In genomic region chr9:122900791-122901190, GRCh38 we compare ENCODE assay signal across 10 cellular contexts. TPM values are rescaled to one million over a fixed set of nuclear protein-coding genes. Genes with fewer than 3 reads are reported as not detected.
DNase-seq lines count a peak whose midpoint lies in the region; ATAC-seq, FAIRE-seq and TF ChIP-seq lines count a peak whose summit lies in the region.
"Had no signal": no experiment of that assay in that cellular context is flagged by ENCODE, and none has a peak within 500 bp of the region (broad histone marks: within the 10 kb centered on the region; RNA-seq: fewer than 3 reads in every experiment).

No MANE protein-coding gene starts in this region.

- DNase-seq in K562 (ENCODE audit: extremely low read depth in 1 of 4, low spot score in 3 of 4) (no peak), memory B cell (ENCODE audit: low spot score in 2 of 2) (no peak), SHP77 treated with DMSO at 0.1 percent for 48 hours (lab: John Stamatoyannopoulos, UW) (no peak), pons (ENCODE audit: low spot score) (no peak), DMS53 (lab: John Stamatoyannopoulos, UW) (no peak)
- DNase-seq: NCI-H2029 had no signal

- TF ChIP-seq CTCF in DOHH2 (IDR thresholded peaks at IDR 0.05; ENCODE audit: low read depth, low read length, poor library complexity, severe bottlenecking) (no peak), K562 (IDR thresholded peaks at IDR 0.05 in 2 of 3, conservative IDR thresholded peaks at IDR 0.05 in 1 of 3; ENCODE audit: insufficient read depth in 2 of 3, low read depth in 1 of 3, low read length in 3 of 3) (no peak)

- in situ Hi-C loops in K562 (cut with MboI) = no loop called here

- H4K20me1 ChIP-seq in DOHH2 (ENCODE audit: control insufficient read depth, insufficient read depth, low read depth, low read length) (no peaks in the 10 kb centered on the region; the same call in 1 of the 2 replicates), K562 (replicated peaks; ENCODE audit: control insufficient read depth, insufficient read depth, low read length) (no peaks in the 10 kb centered on the region)

- TF ChIP-seq EP300 in K562 (IDR thresholded peaks at IDR 0.05; ENCODE audit: low read length) = no peak

- no peaks in the 10 kb centered on the region for H3K9me3 Mint-ChIP-seq in memory B cell

- H3K4me1 Mint-ChIP-seq in memory B cell = peaks cover 14% of the 10 kb centered on the region

- 73% methylated on average over 2 of the region's 2 CpGs for WGBS in K562 (ENCODE audit: insufficient coverage, low coverage, missing lambda C conversion rate)

- POLR2A ChIA-PET in K562 (lab: Yijun Ruan, JAX) = interaction anchor here (1.0 kb wide), 1 partner anchor 8 kb away, joined by 3 read pairs; no protein-coding TSS in a partner anchor

- H3K36me3 Mint-ChIP-seq in memory B cell = peaks cover 5% of the 10 kb centered on the region

- H3K9me3 ChIP-seq in DOHH2 (ENCODE audit: control insufficient read depth, insufficient read depth, low read length) (no peaks in the 10 kb centered on the region), KOPT-K1 (ENCODE audit: insufficient read depth, low read length, poor library complexity, severe bottlenecking) (no peaks in the 10 kb centered on the region), K562 (replicated peaks; ENCODE audit: control insufficient read depth, insufficient read depth, low read depth, low read length) (no peaks in the 10 kb centered on the region)

- FAIRE-seq in K562 (lab: Jason Lieb, UNC) = no peak
- FAIRE-seq: frontal cortex had no signal

- H3K4me3 ChIP-seq in DOHH2 (ENCODE audit: low read length) (peak overlapping the region; percentile 61), K562 (no peak overlapping the region)

- CTCF ChIA-PET in K562 (lab: Yijun Ruan, JAX; ENCODE audit: low intra/inter-chr PET ratio) = no interaction called here

- ATAC-seq in K562 (no peak), memory B cell (ENCODE audit: low read depth) (peak; percentile 19), GM21717 (IDR thresholded peaks at IDR 0.05; ENCODE audit: unreplicated experiment) (no peak)

- peaks cover 60% of the 10 kb centered on the region for H3K36me3 ChIP-seq in DOHH2 (ENCODE audit: control insufficient read depth, low read length)
- peaks cover 25% of the 10 kb centered on the region for H3K36me3 ChIP-seq in KOPT-K1 (ENCODE audit: insufficient read depth, low read length)
- peaks cover 29% of the 10 kb centered on the region; the same call in 2 of the 3 replicates for H3K36me3 ChIP-seq in K562 (ENCODE audit: control insufficient read depth, insufficient read depth, low read length)

- H3K27me3 ChIP-seq in DOHH2 (ENCODE audit: control insufficient read depth, low read length) (no peaks in the 10 kb centered on the region), K562 (ENCODE audit: control insufficient read depth in 2 of 2, insufficient read depth in 2 of 2, low read length in 2 of 2) (no peaks in the 10 kb centered on the region)

- intact Hi-C loops in K562 (cut with micrococcal nuclease) = no loop called here

- no peak overlapping the region for H3K9ac ChIP-seq in K562 (ENCODE audit: insufficient read depth in 1 of 2, low read depth in 2 of 2, low read length in 2 of 2)

- H3K4me2 ChIP-seq in DOHH2 (ENCODE audit: low read length) (peak overlapping the region; percentile 79), K562 (ENCODE audit: insufficient read depth, low read length) (no peak overlapping the region)

- H3K27me3 Mint-ChIP-seq in memory B cell = no peaks in the 10 kb centered on the region

- H3K79me2 ChIP-seq in DOHH2 (ENCODE audit: control insufficient read depth, low read length) (peaks cover 92% of the 10 kb centered on the region), K562 (ENCODE audit: control insufficient read depth, insufficient read depth, low read length) (peaks cover 77% of the 10 kb centered on the region)

- peaks cover 60% of the 10 kb centered on the region for H3K4me1 ChIP-seq in DOHH2 (ENCODE audit: control insufficient read depth, low read length)
- H3K4me1 ChIP-seq in K562 (replicated peaks in 1 of 2; ENCODE audit: control insufficient read depth in 2 of 2, insufficient read depth in 2 of 2, low read length in 2 of 2) = peaks cover 3 to 7% of the 10 kb centered on the region in 2 experiments; a peak in 3 of 5 replicates

- BruUV-seq in K562 (replicated peaks; lab: Mats Ljungman, UMichigan) = no TSS peak

- no peak for TF ChIP-seq RAD21 in K562 (CRISPR knock-in tag; conservative IDR thresholded peaks at IDR 0.05 in 1 of 2, IDR thresholded peaks at IDR 0.05 in 1 of 2)

- no peak overlapping the region for H3K27ac Mint-ChIP-seq in memory B cell

- no peaks in the 10 kb centered on the region for H3K9me2 ChIP-seq in DOHH2 (replicated peaks; ENCODE audit: control insufficient read depth, low read length)

- TF ChIP-seq POLR2A in K562 (conservative IDR thresholded peaks at IDR 0.05) = no peak

- H3K9me1 ChIP-seq in K562 (ENCODE audit: control insufficient read depth, insufficient read depth, low read length) = no peaks in the 10 kb centered on the region

- H3K27ac ChIP-seq in DOHH2 (ENCODE audit: low read depth, low read length) (peak overlapping the region; percentile 30), KOPT-K1 (ENCODE audit: low read depth, low read length, poor library complexity, severe bottlenecking) (peak overlapping the region; percentile 61), K562 (ENCODE audit: extremely low read depth, low read depth, low read length) (peak overlapping the region; percentile 19; the same call in 1 of the 3 replicates)

- H3K4me3 Mint-ChIP-seq in memory B cell = peak overlapping the region; percentile 51

- H2AFZ ChIP-seq in K562 (ENCODE audit: low read depth, low read length) = no peak overlapping the region

- peaks cover 6% of the 10 kb centered on the region; the same call in 1 of the 2 replicates for H3F3A ChIP-seq in DOHH2 (ENCODE audit: control insufficient read depth, insufficient read depth)

RNA-seq across cellular contexts. Expression of gene RC3H2, which starts 4.4 kb away (rescaled TPM):
- total RNA-seq in K562 (2011; cell fraction: chromatin; rRNA removed; ENCODE audit: low replicate concordance) = 62.5 and 108 TPM in 2 replicates
- 25.3 and 30.5 TPM in 2 replicates for total RNA-seq in K562 (2011; cell fraction: nucleolus; rRNA removed)
- total RNA-seq in K562 (2011; cell fraction: nucleoplasm; rRNA removed) = 43.0 and 50.8 TPM in 2 replicates
- total RNA-seq in K562 (2014; rRNA removed) = 18.6 and 18.7 TPM in 2 replicates
- 23.2 and 28.1 TPM in 2 replicates for total RNA-seq in K562 (2014; rRNA removed; fragmentation: Illumina TruSeq; extraction: Trizol)
- total RNA-seq in K562 (2015; rRNA removed; fragmentation: Illumina TruSeq; extraction: Trizol) = 25.8 and 28.1 TPM in 2 replicates
- total RNA-seq in K562 (2021) = 25.0 and 26.6 TPM in 2 replicates
- 29.5 and 35.4 TPM in 2 replicates for polyA plus RNA-seq in K562 (2011; rRNA removed)
- 12.1 and 18.0 TPM in 2 replicates for polyA plus RNA-seq in K562 (2011; cell fraction: cytosol; rRNA removed)
- 26.4 and 27.3 TPM in 2 replicates for polyA plus RNA-seq in K562 (2011; cell fraction: nucleus; rRNA removed)
- polyA plus RNA-seq in K562 (2012) = 9.3 and 10.8 TPM in 2 replicates
- 15.4 and 15.7 TPM in 2 replicates for polyA plus RNA-seq in K562 (2014; fragmentation: Illumina TruSeq; extraction: Trizol)
- 1 to 10 TPM; 5.6 to 8.6 TPM for polyA plus RNA-seq in K562 (2014; fragmentation: Nextera tagmentation; extraction: Ambion mirVana)
- 12.8 and 13.9 TPM in 2 replicates for polyA plus RNA-seq in K562 (2014; rRNA removed)
- 119 and 133 TPM in 2 replicates for polyA minus RNA-seq in K562 (2011; rRNA and poly(A)+ RNA removed)
- 29.8 and 40.5 TPM in 2 replicates for polyA minus RNA-seq in K562 (2011; cell fraction: cytosol; rRNA and poly(A)+ RNA removed)
- 24.6 and 46.4 TPM in 2 replicates for polyA minus RNA-seq in K562 (2011; cell fraction: nucleus; rRNA and poly(A)+ RNA removed)

RNA-seq across cellular contexts. Expression of gene ZBTB6, which starts 12.3 kb away (rescaled TPM):
- total RNA-seq in K562 (2011; cell fraction: chromatin; rRNA removed; ENCODE audit: low replicate concordance) = 3.2 and 10.1 TPM in 2 replicates
- total RNA-seq in K562 (2011; cell fraction: nucleolus; rRNA removed) = 2.7 and 3.4 TPM in 2 replicates
- 5.5 and 6.9 TPM in 2 replicates for total RNA-seq in K562 (2011; cell fraction: nucleoplasm; rRNA removed)
- 3.1 and 3.7 TPM in 2 replicates for total RNA-seq in K562 (2014; rRNA removed)
- total RNA-seq in K562 (2014; rRNA removed; fragmentation: Illumina TruSeq; extraction: Trizol) = 6.7 and 8.0 TPM in 2 replicates
- total RNA-seq in K562 (2015; rRNA removed; fragmentation: Illumina TruSeq; extraction: Trizol) = 6.1 and 7.2 TPM in 2 replicates
- 5.0 and 5.3 TPM in 2 replicates for total RNA-seq in K562 (2021)
- 6.4 and 6.9 TPM in 2 replicates for polyA plus RNA-seq in K562 (2011; rRNA removed)
- polyA plus RNA-seq in K562 (2011; cell fraction: cytosol; rRNA removed) = 1.2 and 3.0 TPM in 2 replicates
- polyA plus RNA-seq in K562 (2011; cell fraction: nucleus; rRNA removed) = 1.8 and 3.2 TPM in 2 replicates
- polyA plus RNA-seq in K562 (2012) = 3.8 and 4.5 TPM in 2 replicates
- polyA plus RNA-seq in K562 (2014; fragmentation: Illumina TruSeq; extraction: Trizol) = 4.9 and 6.3 TPM in 2 replicates
- 1 to 10 TPM; 1.4 to 4.8 TPM for polyA plus RNA-seq in K562 (2014; fragmentation: Nextera tagmentation; extraction: Ambion mirVana)
- 3.9 and 4.5 TPM in 2 replicates for polyA plus RNA-seq in K562 (2014; rRNA removed)
- 9.6 and 11.8 TPM in 2 replicates for polyA minus RNA-seq in K562 (2011; rRNA and poly(A)+ RNA removed)
- 2.6 and 2.7 TPM in 2 replicates for polyA minus RNA-seq in K562 (2011; cell fraction: cytosol; rRNA and poly(A)+ RNA removed)
- polyA minus RNA-seq in K562 (2011; cell fraction: nucleus; rRNA and poly(A)+ RNA removed) = 6.3 and 12.1 TPM in 2 replicates

RNA-seq across cellular contexts. Expression of gene ZBTB26, which starts 30.5 kb away (rescaled TPM):
- 9.0 and 26.0 TPM in 2 replicates for total RNA-seq in K562 (2011; cell fraction: chromatin; rRNA removed; ENCODE audit: low replicate concordance)
- total RNA-seq in K562 (2011; cell fraction: nucleolus; rRNA removed) = 4.8 and 7.8 TPM in 2 replicates
- total RNA-seq in K562 (2011; cell fraction: nucleoplasm; rRNA removed) = 14.2 and 26.4 TPM in 2 replicates
- total RNA-seq in K562 (2014; rRNA removed) = 3.4 and 4.3 TPM in 2 replicates
- 4.3 and 5.4 TPM in 2 replicates for total RNA-seq in K562 (2014; rRNA removed; fragmentation: Illumina TruSeq; extraction: Trizol)
- total RNA-seq in K562 (2015; rRNA removed; fragmentation: Illumina TruSeq; extraction: Trizol) = 3.5 and 3.9 TPM in 2 replicates
- 7.4 and 9.1 TPM in 2 replicates for total RNA-seq in K562 (2021)
- polyA plus RNA-seq in K562 (2011; rRNA removed) = 20.7 and 21.4 TPM in 2 replicates
- 5.5 and 9.9 TPM in 2 replicates for polyA plus RNA-seq in K562 (2011; cell fraction: cytosol; rRNA removed)
- polyA plus RNA-seq in K562 (2011; cell fraction: nucleus; rRNA removed) = 21.9 and 38.1 TPM in 2 replicates
- polyA plus RNA-seq in K562 (2012) = 5.8 and 9.5 TPM in 2 replicates
- 10.0 and 11.4 TPM in 2 replicates for polyA plus RNA-seq in K562 (2014; fragmentation: Illumina TruSeq; extraction: Trizol)
- 1 to 10 TPM; 2.4 to 5.0 TPM for polyA plus RNA-seq in K562 (2014; fragmentation: Nextera tagmentation; extraction: Ambion mirVana)
- 9.4 and 10.3 TPM in 2 replicates for polyA plus RNA-seq in K562 (2014; rRNA removed)
- 12.0 and 12.8 TPM in 2 replicates for polyA minus RNA-seq in K562 (2011; rRNA and poly(A)+ RNA removed)
- polyA minus RNA-seq in K562 (2011; cell fraction: cytosol; rRNA and poly(A)+ RNA removed) = 5.7 and 6.9 TPM in 2 replicates
- polyA minus RNA-seq in K562 (2011; cell fraction: nucleus; rRNA and poly(A)+ RNA removed) = 4.0 and 9.6 TPM in 2 replicates

RNA-seq across cellular contexts. Expression of gene RABGAP1, which starts 40.0 kb away (rescaled TPM):
- total RNA-seq in K562 (2011; cell fraction: chromatin; rRNA removed; ENCODE audit: low replicate concordance) = 103 and 147 TPM in 2 replicates
- 25.3 and 30.7 TPM in 2 replicates for total RNA-seq in K562 (2011; cell fraction: nucleolus; rRNA removed)
- 45.7 and 53.1 TPM in 2 replicates for total RNA-seq in K562 (2011; cell fraction: nucleoplasm; rRNA removed)
- total RNA-seq in K562 (2014; rRNA removed) (5.1 and 6.8 TPM in 2 replicates), K562 (2014; rRNA removed; fragmentation: Illumina TruSeq; extraction: Trizol) (15.7 and 16.3 TPM in 2 replicates), K562 (2015; rRNA removed; fragmentation: Illumina TruSeq; extraction: Trizol) (14.1 and 16.5 TPM in 2 replicates), K562 (2021) (12.6 and 15.3 TPM in 2 replicates)
- polyA plus RNA-seq in K562 (2011; rRNA removed) (21.0 and 22.7 TPM in 2 replicates), K562 (2014; fragmentation: Illumina TruSeq; extraction: Trizol) (9.6 and 13.1 TPM in 2 replicates), K562 (2014; fragmentation: Nextera tagmentation; extraction: Ambion mirVana) (1 to 10 TPM; 1.5 to 2.2 TPM), K562 (2014; rRNA removed) (7.7 and 9.8 TPM in 2 replicates)
- 4.0 and 8.5 TPM in 2 replicates for polyA plus RNA-seq in K562 (2011; cell fraction: cytosol; rRNA removed)
- 19.9 and 21.0 TPM in 2 replicates for polyA plus RNA-seq in K562 (2011; cell fraction: nucleus; rRNA removed)
- polyA plus RNA-seq in K562 (2012) = 7.6 and 8.2 TPM in 2 replicates
- polyA minus RNA-seq in K562 (2011; rRNA and poly(A)+ RNA removed) = 30.5 and 41.7 TPM in 2 replicates
- polyA minus RNA-seq in K562 (2011; cell fraction: cytosol; rRNA and poly(A)+ RNA removed) = 6.6 and 11.8 TPM in 2 replicates
- polyA minus RNA-seq in K562 (2011; cell fraction: nucleus; rRNA and poly(A)+ RNA removed) = 24.9 and 52.1 TPM in 2 replicates
